Comparison of ENCODE assay signal across 9 cellular contexts in the genomic region with DNA sequence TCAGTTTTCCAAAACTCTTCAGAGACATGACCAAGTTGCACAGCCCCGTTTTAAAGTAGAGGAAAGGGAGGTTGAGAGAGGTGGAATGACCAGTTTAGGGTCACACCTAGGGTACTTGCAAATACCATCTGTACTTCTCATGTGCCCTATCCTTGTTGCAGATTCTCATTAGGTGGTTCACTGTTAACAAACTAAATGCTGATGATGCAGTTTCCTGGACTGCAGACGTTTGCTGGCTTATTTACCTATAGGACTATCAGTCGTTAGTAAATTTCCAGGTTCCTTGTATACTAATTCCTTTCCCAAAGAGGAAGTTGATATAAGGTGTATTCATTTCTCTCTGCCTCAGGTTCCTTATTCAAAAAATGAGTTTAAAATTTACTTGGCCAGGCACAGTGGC. TPM values are rescaled to one million over a fixed set of nuclear protein-coding genes. Genes with fewer than 3 reads are reported as not detected.
DNase-seq lines count a peak whose midpoint lies in the region; ATAC-seq and TF ChIP-seq lines count a peak whose summit lies in the region.
"Had no signal": no experiment of that assay in that cellular context is flagged by ENCODE, and none has a peak within 500 bp of the region (broad histone marks: within the 10 kb centered on the region; RNA-seq: fewer than 3 reads in every experiment).

No MANE protein-coding gene starts in this region.

- peaks cover 28% of the 10 kb centered on the region for H3F3A ChIP-seq in SK-N-SH (replicated peaks; ENCODE audit: insufficient read depth)

- TF ChIP-seq RAD21 in SK-N-SH (IDR thresholded peaks at IDR 0.05; ENCODE audit: low read length), result no peak

- peaks cover 46% of the 10 kb centered on the region for H4K20me1 ChIP-seq in SK-N-SH (ENCODE audit: insufficient read depth)

- no peak overlapping the region for H3K9ac ChIP-seq in SK-N-SH

- H3K4me1 ChIP-seq in SK-N-SH (ENCODE audit: control insufficient read depth in 1 of 2, insufficient read depth in 2 of 2, low read depth in 1 of 2, low read length in 1 of 2) (peaks cover 0 to 13% of the 10 kb centered on the region in 2 experiments; a peak in 3 of 4 replicates), spleen (peaks cover 20 to 54% (median 44%) of the 10 kb centered on the region in 6 donors)

- no peak for TF ChIP-seq EP300 in SK-N-SH (IDR thresholded peaks at IDR 0.05; ENCODE audit: borderline replicate concordance in 1 of 2, low read depth in 1 of 2, low read length in 1 of 2)

- no peak overlapping the region for H3K27ac ChIP-seq in SK-N-SH (ENCODE audit: low read depth in 2 of 2, low read length in 1 of 2)
- H3K27ac ChIP-seq in spleen, result peak overlapping the region in 7 of 8 donors; percentile 24 to 98 (median 91)

- H3K4me3 ChIP-seq in SK-N-SH (ENCODE audit: low read depth in 2 of 2, low read length in 1 of 2) (peak overlapping the region; percentile 73 to 97; a peak in 3 of 4 replicates), epithelial cell of proximal tubule (ENCODE audit: low read depth, low read length) (peak overlapping the region; percentile 95), spleen (peak overlapping the region in 5 of 8 donors; percentile 65 to 95 (median 82))

- H3K36me3 ChIP-seq in SK-N-SH (replicated peaks in 1 of 2; ENCODE audit: control insufficient read depth in 1 of 2, insufficient read depth in 2 of 2, low read length in 1 of 2) (peaks cover 15 to 26% of the 10 kb centered on the region in 2 experiments), spleen (peaks cover 0 to 23% (median 19%) of the 10 kb centered on the region in 6 donors)

- H3K9me3 ChIP-seq in SK-N-SH, result no peaks in the 10 kb centered on the region
- H3K9me3 ChIP-seq in spleen, result no peaks in the 10 kb centered on the region

- DNase-seq in SK-N-SH (no peak), RPMI8226 (peak; percentile 65), epithelial cell of proximal tubule (ENCODE audit: low read depth) (no peak), spleen (no peak), NCI-H1694 (lab: John Stamatoyannopoulos, UW) (no peak)
- DNase-seq: stimulated activated CD4-positive, alpha-beta T cell treated with anti-CD3 and anti-CD28 coated beads, Interleukin-4, amount 100 ng/mL, for 24 hours had no signal

- TF ChIP-seq CTCF in SK-N-SH (IDR thresholded peaks at IDR 0.05) (no peak), epithelial cell of proximal tubule (conservative IDR thresholded peaks at IDR 0.05; ENCODE audit: low read depth, low read length) (no peak), spleen (IDR thresholded peaks at IDR 0.05 in 8 of 11, conservative IDR thresholded peaks at IDR 0.05 in 3 of 11) (no peak)

- H3K4me2 ChIP-seq in SK-N-SH, result peak overlapping the region; percentile 78

- ATAC-seq in SK-N-SH treated with all-trans-retinoic acid at 6 μM for 48 hours (no peak), HG02852 (IDR thresholded peaks at IDR 0.05; ENCODE audit: unreplicated experiment) (no peak), HG03469 (IDR thresholded peaks at IDR 0.05; ENCODE audit: unreplicated experiment) (no peak)

- peaks cover 61% of the 10 kb centered on the region for H3K79me2 ChIP-seq in SK-N-SH (ENCODE audit: insufficient read depth)

- 93% methylated on average over 3 of the region's 3 CpGs for WGBS in SK-N-SH (ENCODE audit: low lambda C conversion rate)
- WGBS in spleen, 5 donors, result 39 to 64% (median 46%) methylated on average over 3 of the region's 3 CpGs

- TF ChIP-seq POLR2A in spleen (IDR thresholded peaks at IDR 0.05), result no peak

- H3K9me2 ChIP-seq in SK-N-SH, result no peaks in the 10 kb centered on the region

- CTCF ChIA-PET in SK-N-SH (lab: Yijun Ruan, JAX), result no interaction called here

- H2AFZ ChIP-seq in SK-N-SH (ENCODE audit: low read depth), result no peak overlapping the region

- intact Hi-C loops in spleen (cut with DNase I; ENCODE audit: low total_unique reads), result loop anchor here (5.0 kb wide), 1 partner anchor 255 kb away; no protein-coding TSS in a partner anchor

- POLR2A ChIA-PET in SK-N-SH (lab: Yijun Ruan, JAX), result no interaction called here

- no peaks in the 10 kb centered on the region for H3K27me3 ChIP-seq in SK-N-SH (ENCODE audit: insufficient read depth)
- no peaks in the 10 kb centered on the region for H3K27me3 ChIP-seq in spleen (replicated peaks in 1 of 7)

TF ChIP-seq in SK-N-SH, 30 proteins besides CTCF, POLR2A, EP300 and RAD21:
- TF ChIP-seq YY1 (IDR thresholded peaks at IDR 0.05; ENCODE audit: low read depth) (no peak), SMC3 (IDR thresholded peaks at IDR 0.05; ENCODE audit: low read depth, low read length) (no peak), EZH2phosphoT487 (IDR thresholded peaks at IDR 0.05; ENCODE audit: borderline replicate concordance, low read depth) (no peak)
- TF ChIP-seq, protein P1, sequence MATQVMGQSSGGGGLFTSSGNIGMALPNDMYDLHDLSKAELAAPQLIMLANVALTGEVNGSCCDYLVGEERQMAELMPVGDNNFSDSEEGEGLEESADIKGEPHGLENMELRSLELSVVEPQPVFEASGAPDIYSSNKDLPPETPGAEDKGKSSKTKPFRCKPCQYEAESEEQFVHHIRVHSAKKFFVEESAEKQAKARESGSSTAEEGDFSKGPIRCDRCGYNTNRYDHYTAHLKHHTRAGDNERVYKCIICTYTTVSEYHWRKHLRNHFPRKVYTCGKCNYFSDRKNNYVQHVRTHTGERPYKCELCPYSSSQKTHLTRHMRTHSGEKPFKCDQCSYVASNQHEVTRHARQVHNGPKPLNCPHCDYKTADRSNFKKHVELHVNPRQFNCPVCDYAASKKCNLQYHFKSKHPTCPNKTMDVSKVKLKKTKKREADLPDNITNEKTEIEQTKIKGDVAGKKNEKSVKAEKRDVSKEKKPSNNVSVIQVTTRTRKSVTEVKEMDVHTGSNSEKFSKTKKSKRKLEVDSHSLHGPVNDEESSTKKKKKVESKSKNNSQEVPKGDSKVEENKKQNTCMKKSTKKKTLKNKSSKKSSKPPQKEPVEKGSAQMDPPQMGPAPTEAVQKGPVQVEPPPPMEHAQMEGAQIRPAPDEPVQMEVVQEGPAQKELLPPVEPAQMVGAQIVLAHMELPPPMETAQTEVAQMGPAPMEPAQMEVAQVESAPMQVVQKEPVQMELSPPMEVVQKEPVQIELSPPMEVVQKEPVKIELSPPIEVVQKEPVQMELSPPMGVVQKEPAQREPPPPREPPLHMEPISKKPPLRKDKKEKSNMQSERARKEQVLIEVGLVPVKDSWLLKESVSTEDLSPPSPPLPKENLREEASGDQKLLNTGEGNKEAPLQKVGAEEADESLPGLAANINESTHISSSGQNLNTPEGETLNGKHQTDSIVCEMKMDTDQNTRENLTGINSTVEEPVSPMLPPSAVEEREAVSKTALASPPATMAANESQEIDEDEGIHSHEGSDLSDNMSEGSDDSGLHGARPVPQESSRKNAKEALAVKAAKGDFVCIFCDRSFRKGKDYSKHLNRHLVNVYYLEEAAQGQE (IDR thresholded peaks at IDR 0.05; ENCODE audit: low read depth, low read length), result no peak

TF ChIP-seq in SK-N-SH treated with all-trans-retinoic acid at 6 μM for 48 hours, 23 proteins besides CTCF, POLR2A, EP300 and RAD21 (continues in another document):
- TF ChIP-seq ARNTL (CRISPR knock-in tag; IDR thresholded peaks at IDR 0.05; ENCODE audit: borderline replicate concordance, low read depth), result no peak
- TF ChIP-seq, protein P2, sequence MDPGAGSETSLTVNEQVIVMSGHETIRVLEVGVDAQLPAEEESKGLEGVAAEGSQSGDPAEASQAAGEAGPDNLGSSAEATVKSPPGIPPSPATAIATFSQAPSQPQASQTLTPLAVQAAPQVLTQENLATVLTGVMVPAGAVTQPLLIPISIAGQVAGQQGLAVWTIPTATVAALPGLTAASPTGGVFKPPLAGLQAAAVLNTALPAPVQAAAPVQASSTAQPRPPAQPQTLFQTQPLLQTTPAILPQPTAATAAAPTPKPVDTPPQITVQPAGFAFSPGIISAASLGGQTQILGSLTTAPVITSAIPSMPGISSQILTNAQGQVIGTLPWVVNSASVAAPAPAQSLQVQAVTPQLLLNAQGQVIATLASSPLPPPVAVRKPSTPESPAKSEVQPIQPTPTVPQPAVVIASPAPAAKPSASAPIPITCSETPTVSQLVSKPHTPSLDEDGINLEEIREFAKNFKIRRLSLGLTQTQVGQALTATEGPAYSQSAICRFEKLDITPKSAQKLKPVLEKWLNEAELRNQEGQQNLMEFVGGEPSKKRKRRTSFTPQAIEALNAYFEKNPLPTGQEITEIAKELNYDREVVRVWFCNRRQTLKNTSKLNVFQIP (CRISPR knock-in tag; IDR thresholded peaks at IDR 0.05; ENCODE audit: borderline replicate concordance, low read depth), result no peak
- TF ChIP-seq RARB (CRISPR knock-in tag; IDR thresholded peaks at IDR 0.05), result no peak
- no peak for TF ChIP-seq TOX (CRISPR knock-in tag; IDR thresholded peaks at IDR 0.05; ENCODE audit: borderline replicate concordance)
- TF ChIP-seq PPARA (CRISPR knock-in tag; IDR thresholded peaks at IDR 0.05; ENCODE audit: borderline replicate concordance), result no peak
- no peak for TF ChIP-seq TCF4 (CRISPR knock-in tag; IDR thresholded peaks at IDR 0.05; ENCODE audit: borderline replicate concordance)

RNA-seq across cellular contexts. Expression of a gene that starts 1.4 kb away (rescaled TPM):
- polyA plus RNA-seq in SK-N-SH (2012; rRNA removed), result 11.5 and 13.9 TPM in 2 replicates
- polyA plus RNA-seq in SK-N-SH (2012; cell fraction: cytosol; rRNA removed), result 11.9 and 13.0 TPM in 2 replicates
- 34.1 and 68.4 TPM in 2 replicates for polyA plus RNA-seq in SK-N-SH (2012; cell fraction: nucleus; rRNA removed)
- 34.2 and 43.3 TPM in 2 replicates for total RNA-seq in epithelial cell of proximal tubule
- total RNA-seq in spleen, result 10 to 100 TPM; 30.9 to 72.8 (median 61.5) TPM
- polyA plus RNA-seq in spleen, result 10 to 100 TPM in 2 of 3 donors, 1 to 10 TPM in 1; 9.1 to 16.5 (median 14.1) TPM

RNA-seq across cellular contexts. Expression of a gene that starts 41.8 kb away (rescaled TPM):
- polyA plus RNA-seq in SK-N-SH (2012; rRNA removed) (226 and 330 TPM in 2 replicates), spleen (100 to 1,000 TPM in 2 of 3 donors, 10 to 100 TPM in 1; 90.3 to 164 (median 102) TPM)
- polyA plus RNA-seq in SK-N-SH (2012; cell fraction: cytosol; rRNA removed), result 307 and 361 TPM in 2 replicates
- 212 and 449 TPM in 2 replicates for polyA plus RNA-seq in SK-N-SH (2012; cell fraction: nucleus; rRNA removed)
- total RNA-seq in epithelial cell of proximal tubule (299 and 366 TPM in 2 replicates), spleen (100 to 1,000 TPM; 236 to 350 (median 327) TPM)

RNA-seq across cellular contexts. Expression of a gene that starts 42.1 kb away (rescaled TPM):
- polyA plus RNA-seq in SK-N-SH (2012; rRNA removed) (211 and 263 TPM in 2 replicates), spleen (10 to 100 TPM; 46.1 to 63.3 (median 51.4) TPM)
- polyA plus RNA-seq in SK-N-SH (2012; cell fraction: cytosol; rRNA removed), result 190 and 208 TPM in 2 replicates
- 430 and 440 TPM in 2 replicates for polyA plus RNA-seq in SK-N-SH (2012; cell fraction: nucleus; rRNA removed)
- total RNA-seq in epithelial cell of proximal tubule (326 and 374 TPM in 2 replicates), spleen (100 to 1,000 TPM; 207 to 333 (median 268) TPM)

Comparison
In these comparisons a context has a peak if more than half of its experiments do, and no peak if none do; other contexts are left out.
1. H3K27ac ChIP-seq: peak in spleen (7 of 8); none in SK-N-SH (0 of 2).
2. Peak in every context shown above with its lines, with median percentiles within 50 percentile points of each other: H3K4me3 ChIP-seq.